In genomic region chr5:109700516-109701174, GRCh38 we compare ENCODE assay signal across 25 cellular contexts. TPM values are rescaled to one million over a fixed set of nuclear protein-coding genes. Genes with fewer than 3 reads are reported as not detected.
DNase-seq lines count a peak whose midpoint lies in the region; ATAC-seq and TF ChIP-seq lines count a peak whose summit lies in the region.
"Had no signal": no experiment of that assay in that cellular context is flagged by ENCODE, and none has a peak within 500 bp of the region (broad histone marks: within the 10 kb centered on the region; RNA-seq: fewer than 3 reads in every experiment).

No MANE protein-coding gene starts in this region.

- H3T11ph ChIP-seq in H9 (ENCODE audit: low read length), result no peak overlapping the region

- peaks cover 4% of the 10 kb centered on the region for H3K79me1 ChIP-seq in H9 (ENCODE audit: insufficient read depth, low read depth, low read length, poor library complexity, severe bottlenecking)

- WGBS in H9 (ENCODE audit: extremely low coverage, insufficient read length, low lambda C conversion rate), result no CpG with 5 or more reads among the region's 3 CpGs

- H2BK5ac ChIP-seq in H9 (ENCODE audit: insufficient read length, low read length), result no peak overlapping the region

- H3K27me3 Mint-ChIP-seq in H9 (ENCODE audit: low read depth) (no peaks in the 10 kb centered on the region), WTC11 (ENCODE audit: low read depth) (no peaks in the 10 kb centered on the region)
- H3K27me3 Mint-ChIP-seq in naive thymus-derived CD8-positive, alpha-beta T cell, result no peaks in the 10 kb centered on the region
- H3K27me3 Mint-ChIP-seq: CD4-positive, alpha-beta T cell; natural killer cell treated with Interleukin-12 subunit alpha and Interleukin-12 subunit beta and Interleukin-15 and Interleukin-18, amount 100 ng/mL, for 72 hours had no signal

- no peak overlapping the region for H4K8ac ChIP-seq in H9 (replicated peaks; ENCODE audit: insufficient read length, low read depth, low read length)

- H3K27me3 ChIP-seq in BLaER1 treated with 17β-estradiol and CSF1 and Interleukin-3, amounts not matched to agents 10 nM and 100 nM, result no peaks in the 10 kb centered on the region
- no peaks in the 10 kb centered on the region for H3K27me3 ChIP-seq in H9 (ENCODE audit: insufficient read depth, low read length)
- H3K27me3 ChIP-seq: brain microvascular endothelial cell, esophagus muscularis mucosa, ovary, tibial nerve had no signal

- no peaks in the 10 kb centered on the region for H3K9me3 Mint-ChIP-seq in H9
- no peaks in the 10 kb centered on the region for H3K9me3 Mint-ChIP-seq in WTC11
- H3K9me3 Mint-ChIP-seq in naive thymus-derived CD8-positive, alpha-beta T cell, result no peaks in the 10 kb centered on the region
- H3K9me3 Mint-ChIP-seq: CD4-positive, alpha-beta T cell; natural killer cell treated with Interleukin-12 subunit alpha and Interleukin-12 subunit beta and Interleukin-15 and Interleukin-18, amount 100 ng/mL, for 72 hours had no signal

- in situ Hi-C loops in GM13976 (cut with MboI; ENCODE audit: low sequenced_read_pairs, unreplicated experiment), result no loop called here

- POLR2A ChIA-PET in WTC11 (lab: Charles Lee), result no interaction called here
- POLR2A ChIA-PET in naive thymus-derived CD8-positive, alpha-beta T cell (lab: Charles Lee), result interaction anchor here (1.8 kb wide), 1 partner anchor 11 kb away, joined by 6 read pairs; the partner anchor contains the start of gene MAN2A1

- H4K91ac ChIP-seq in H9 (ENCODE audit: insufficient read length, low read depth, low read length), result no peak overlapping the region

- H3K4me1 ChIP-seq in BLaER1 treated with 17β-estradiol and CSF1 and Interleukin-3, amounts not matched to agents 10 nM and 100 nM, result peaks cover 20 to 36% (median 26%) of the 10 kb centered on the region in 10 experiments; a peak in 19 of 20 replicates
- peaks cover 20% of the 10 kb centered on the region; the same call in 1 of the 2 replicates for H3K4me1 ChIP-seq in H9 (ENCODE audit: insufficient read depth, low read length)

- H2BK120ac ChIP-seq in H9 (ENCODE audit: low read depth, low read length, poor library complexity, severe bottlenecking), result no peak overlapping the region

- peaks cover 0 to 25% (median 14%) of the 10 kb centered on the region in 11 experiments; a peak in 13 of 22 replicates for H3K9me3 ChIP-seq in BLaER1 treated with 17β-estradiol and CSF1 and Interleukin-3, amounts not matched to agents 10 nM and 100 nM (replicated peaks in 1 of 11)
- H3K9me3 ChIP-seq in H9 (ENCODE audit: control insufficient read depth, low read depth, low read length), result no peaks in the 10 kb centered on the region
- H3K9me3 ChIP-seq: esophagus muscularis mucosa, ovary, tibial nerve had no signal

- H3K27ac Mint-ChIP-seq in H9 (peak overlapping the region in 2 of 3 experiments; percentile 5 to 24; a peak in 3 of 7 replicates), WTC11 (peak overlapping the region; percentile 66; the same call in 1 of the 2 replicates)
- H3K27ac Mint-ChIP-seq in naive thymus-derived CD8-positive, alpha-beta T cell, result peak overlapping the region in 3 of 10 donors; percentile 4 to 49 (median 7)
- H3K27ac Mint-ChIP-seq: CD4-positive, alpha-beta T cell had no signal

- CTCF ChIA-PET in WTC11 (lab: Charles Lee), result interaction anchor here (1.4 to 1.8 kb wide), 2 partner anchors 10 to 12 kb away, joined by 5 to 9 read pairs; partner anchors contain the start of gene MAN2A1

- H4K20me1 ChIP-seq in BLaER1 treated with 17β-estradiol and CSF1 and Interleukin-3, amounts not matched to agents 10 nM and 100 nM, result peaks cover 0 to 95% (median 19%) of the 10 kb centered on the region in 11 experiments; a peak in 17 of 22 replicates
- no peaks in the 10 kb centered on the region for H4K20me1 ChIP-seq in H9 (ENCODE audit: control insufficient read depth, insufficient read depth, insufficient read length)

- no peak overlapping the region for H2AK5ac ChIP-seq in H9 (ENCODE audit: insufficient read length, low read length)

- peaks cover 7 to 50% (median 25%) of the 10 kb centered on the region in 11 experiments; a peak in 18 of 22 replicates for H3K36me3 ChIP-seq in BLaER1 treated with 17β-estradiol and CSF1 and Interleukin-3, amounts not matched to agents 10 nM and 100 nM
- H3K36me3 ChIP-seq: brain microvascular endothelial cell, esophagus muscularis mucosa, ovary, tibial nerve had no signal

- no peak overlapping the region for H3K56ac ChIP-seq in H9 (ENCODE audit: insufficient read length, low read depth, low read length)

- H3K4me3 Mint-ChIP-seq in H9 (no peak overlapping the region), WTC11 (no peak overlapping the region)
- peak overlapping the region in 7 of 10 donors; percentile 2 to 48 (median 27) for H3K4me3 Mint-ChIP-seq in naive thymus-derived CD8-positive, alpha-beta T cell
- H3K4me3 Mint-ChIP-seq: CD4-positive, alpha-beta T cell; natural killer cell treated with Interleukin-12 subunit alpha and Interleukin-12 subunit beta and Interleukin-15 and Interleukin-18, amount 100 ng/mL, for 72 hours had no signal

- no peak for ATAC-seq in WTC11
- no peak for ATAC-seq in naive thymus-derived CD8-positive, alpha-beta T cell
- ATAC-seq in GM18502 (IDR thresholded peaks at IDR 0.05; ENCODE audit: poor library complexity, unreplicated experiment), result no peak
- no peak for ATAC-seq in HG02938 (IDR thresholded peaks at IDR 0.05; ENCODE audit: unreplicated experiment)
- ATAC-seq: natural killer cell treated with Interleukin-12 subunit alpha and Interleukin-12 subunit beta and Interleukin-15 and Interleukin-18, amount 100 ng/mL, for 72 hours; Panc1 had no signal

- H3K36me3 Mint-ChIP-seq in H9 (ENCODE audit: insufficient read depth in 1 of 3, low read depth in 3 of 3) (peaks cover 9 to 16% (median 15%) of the 10 kb centered on the region in 3 experiments; a peak in 6 of 7 replicates), WTC11 (peaks cover 10% of the 10 kb centered on the region)
- peaks cover 0 to 23% (median 17%) of the 10 kb centered on the region in 3 donors for H3K36me3 Mint-ChIP-seq in naive thymus-derived CD8-positive, alpha-beta T cell

- no peak overlapping the region for H3K4me3 ChIP-seq in BLaER1 treated with 17β-estradiol and CSF1 and Interleukin-3, amounts not matched to agents 10 nM and 100 nM
- H3K4me3 ChIP-seq: esophagus muscularis mucosa, ovary, tibial nerve had no signal

- H2BK15ac ChIP-seq in H9 (ENCODE audit: low read depth, low read length), result no peak overlapping the region

- 0 out of 22 replicates have a peak overlapping the region, but pooled peaks of 2 of the 11 experiments have one; percentile 0 to 22 for H3K9ac ChIP-seq in BLaER1 treated with 17β-estradiol and CSF1 and Interleukin-3, amounts not matched to agents 10 nM and 100 nM
- no peak overlapping the region for H3K9ac ChIP-seq in H9 (ENCODE audit: extremely low read depth, insufficient read length, low read length)

- H2BK20ac ChIP-seq in H9 (ENCODE audit: low read depth, low read length, poor library complexity, severe bottlenecking), result no peak overlapping the region

- H4K5ac ChIP-seq in H9 (ENCODE audit: insufficient read length, low read depth, low read length), result no peak overlapping the region

- H3K23me2 ChIP-seq in H9 (ENCODE audit: insufficient read length, low read depth, low read length, poor library complexity, severe bottlenecking), result no peaks in the 10 kb centered on the region

- H3K79me2 ChIP-seq in H9 (ENCODE audit: insufficient read depth, low read length), result peaks cover 46% of the 10 kb centered on the region; the same call in 1 of the 2 replicates

- H3K4ac ChIP-seq in H9 (ENCODE audit: low read depth, low read length), result no peak overlapping the region

- peak overlapping the region in 10 of 11 experiments; percentile 15 to 64 (median 54); a peak in 17 of 22 replicates for H3K4me2 ChIP-seq in BLaER1 treated with 17β-estradiol and CSF1 and Interleukin-3, amounts not matched to agents 10 nM and 100 nM
- H3K4me2 ChIP-seq in H9 (ENCODE audit: insufficient read depth, insufficient read length, low read length), result no peak overlapping the region

- no peak overlapping the region for H3K18ac ChIP-seq in H9 (ENCODE audit: insufficient read length, low read depth, low read length)

- H2AFZ ChIP-seq in H9 (ENCODE audit: low read length), result no peak overlapping the region

- TF ChIP-seq CTCF in H9 (conservative IDR thresholded peaks at IDR 0.05) (no peak), WTC11 (IDR thresholded peaks at IDR 0.05) (no peak), GM13976 (IDR thresholded peaks at IDR 0.05; ENCODE audit: borderline replicate concordance, control extremely low read depth, extremely low read depth, insufficient read depth, missing control alignments) (no peak)

- H2BK12ac ChIP-seq in H9 (ENCODE audit: insufficient read length, low read depth, low read length), result no peak overlapping the region

- H3K23ac ChIP-seq in H9 (ENCODE audit: insufficient read length, low read depth, low read length), result no peak overlapping the region

- no peak overlapping the region for H3K14ac ChIP-seq in H9 (ENCODE audit: insufficient read depth, low read length)

- DNase-seq in H9, result no peak
- no peak for DNase-seq in WTC11 (ENCODE audit: low spot score)
- no peak for DNase-seq in naive thymus-derived CD8-positive, alpha-beta T cell
- DNase-seq in NK-92 treated with Interleukin-12 subunit alpha and Interleukin-12 subunit beta, amount 100 ng/mL, for 24 hours (lab: John Stamatoyannopoulos, UW), result no peak
- DNase-seq in GM13976 (ENCODE audit: low spot score), result no peak
- DNase-seq: activated CD4-positive, alpha-beta T cell treated with anti-CD3 and anti-CD28 coated beads for 1 hour; activated gamma-delta T cell treated with Interleukin-2 at 50 U/mL for 16 hours; brain microvascular endothelial cell; CD4-positive, alpha-beta T cell; foreskin melanocyte; GOT3; NCI-H1092 treated with DMSO at 0.1 percent for 48 hours; NCI-H1930; NCI-H345; ovary; SIG-M5; stimulated activated CD4-positive, alpha-beta T cell treated with anti-CD3 and anti-CD28 coated beads, Interleukin-2, amount 100 ng/mL, for 48 hours; stimulated activated naive CD4-positive, alpha-beta T cell had no signal

- peaks cover 77 to 85% of the 10 kb centered on the region in 2 experiments for H3K4me1 Mint-ChIP-seq in H9
- peaks cover 91% of the 10 kb centered on the region for H3K4me1 Mint-ChIP-seq in WTC11
- H3K4me1 Mint-ChIP-seq in naive thymus-derived CD8-positive, alpha-beta T cell, result peaks cover 44 to 95% (median 84%) of the 10 kb centered on the region in 4 donors

- H3K27ac ChIP-seq in BLaER1 treated with 17β-estradiol and CSF1 and Interleukin-3, amounts not matched to agents 10 nM and 100 nM, result peak overlapping the region in 7 of 11 experiments; percentile 3 to 57 (median 32); a peak in 9 of 22 replicates
- H3K27ac ChIP-seq in H9 (ENCODE audit: insufficient read length, low read depth, low read length), result no peak overlapping the region
- H3K27ac ChIP-seq: brain microvascular endothelial cell, esophagus muscularis mucosa, ovary, tibial nerve had no signal

TF ChIP-seq in WTC11, 78 proteins besides CTCF, POLR2A, EP300 and RAD21 (continues in another document):
- TF ChIP-seq ZNF671 (CRISPR knock-in tag; IDR thresholded peaks at IDR 0.05), result no peak

RNA-seq across cellular contexts. Expression of gene MAN2A1, which starts 10.9 kb away (rescaled TPM):
- 78.0 and 80.3 TPM in 2 replicates for total RNA-seq in H9 (2021)
- total RNA-seq in WTC11 (2021), result 82.2 to 86.6 TPM (median 83.5 TPM) in 3 replicates
- 10 to 100 TPM; 80.3 to 83.9 TPM for total RNA-seq in naive thymus-derived CD8-positive, alpha-beta T cell
- 10 to 100 TPM; 17.5 to 20.7 (median 20.2) TPM for polyA plus RNA-seq in naive thymus-derived CD8-positive, alpha-beta T cell

Comparison
In these comparisons a context has a peak if more than half of its experiments do, and no peak if none do; other contexts are left out.
1. H3K4me3 Mint-ChIP-seq: peak in naive thymus-derived CD8-positive, alpha-beta T cell (7 of 10); none in H9 (0 of 2) and WTC11 (single experiment).